Comparison of ENCODE assay signal across 19 cellular contexts in the genomic region with DNA sequence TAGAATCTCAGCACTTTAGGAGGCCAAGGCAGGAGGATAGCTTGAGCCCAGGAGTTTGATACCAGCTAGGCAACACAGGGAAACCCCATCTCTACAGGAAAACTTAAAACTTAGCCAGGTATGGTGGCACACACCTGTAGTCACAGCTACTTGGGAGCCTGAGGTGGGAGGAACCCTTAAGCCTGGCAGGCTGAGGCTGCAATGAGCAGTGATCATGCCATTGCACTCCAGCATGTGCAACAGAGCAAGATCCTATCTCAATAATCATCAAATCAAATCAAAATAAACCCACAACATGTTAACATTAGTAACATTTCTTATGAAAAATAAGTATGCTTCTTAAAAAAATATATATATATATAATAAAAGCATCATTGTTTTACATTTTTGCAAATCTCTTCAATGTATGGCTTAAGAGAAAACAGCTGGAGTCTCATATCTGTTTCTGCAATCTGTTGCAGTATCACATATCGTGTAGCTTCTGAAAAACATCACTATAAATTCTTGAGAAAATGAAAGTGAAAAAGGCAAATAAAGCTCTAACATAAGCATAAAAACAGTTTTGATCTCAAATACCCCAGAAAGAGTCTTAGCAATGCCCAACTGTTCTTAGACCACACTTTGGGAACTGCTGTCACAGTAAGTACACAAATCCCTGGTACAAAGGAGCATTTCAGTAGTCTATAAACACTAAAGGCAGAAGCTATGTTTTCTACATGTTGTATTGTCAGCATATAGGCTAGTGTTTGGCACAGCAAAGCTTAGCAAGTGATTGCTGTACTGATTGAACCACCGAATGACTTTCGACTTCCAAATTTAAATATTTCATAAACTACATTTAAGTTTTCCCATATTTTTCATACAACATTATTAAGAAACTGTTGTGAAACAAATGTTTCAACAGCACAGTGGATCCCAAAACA. TPM values are rescaled to one million over a fixed set of nuclear protein-coding genes. Genes with fewer than 3 reads are reported as not detected.
DNase-seq lines count a peak whose midpoint lies in the region; ATAC-seq and TF ChIP-seq lines count a peak whose summit lies in the region.
"Had no signal": no experiment of that assay in that cellular context is flagged by ENCODE, and none has a peak within 500 bp of the region (broad histone marks: within the 10 kb centered on the region; RNA-seq: fewer than 3 reads in every experiment).

No MANE protein-coding gene starts in this region.

- peak; percentile 11 to 21 for ATAC-seq in activated T-cell treated with anti-CD3 and anti-CD28 coated beads, Interleukin-2, amount 50 U/mL, for 72 hours (replicated peaks in 1 of 2)
- ATAC-seq in GM21576 (IDR thresholded peaks at IDR 0.05; ENCODE audit: unreplicated experiment): peak; percentile 58
- peak; percentile 45 for ATAC-seq in HG03060 (IDR thresholded peaks at IDR 0.05; ENCODE audit: low read depth, unreplicated experiment)
- ATAC-seq: left cardiac atrium; stimulated activated naive B cell treated with anti-CD40 and anti-IgM and Interleukin-4, amounts not matched to agents 10 μg/mL and 1 μg/mL and 100 μg/mL, for 72 hours had no signal

- no peak overlapping the region for H3K4me3 ChIP-seq in lower leg skin (ENCODE audit: low read depth, poor library complexity, severe bottlenecking)

- H3K9me3 Mint-ChIP-seq in activated T-cell treated with anti-CD3 and anti-CD28 coated beads, Interleukin-2, amount 50 U/mL, for 72 hours: no peaks in the 10 kb centered on the region
- no peaks in the 10 kb centered on the region for H3K9me3 Mint-ChIP-seq in activated T-helper 2 cell treated with anti-CD3 and anti-CD28 coated beads, Interferon-gamma antibody, Interleukin-2, Interleukin-4, amounts not matched to agents 10 μg/mL and 5 μg/mL and 100 μg/mL, durations not matched to agents 14 hours and 24 hours and 36 hours
- H3K9me3 Mint-ChIP-seq: endodermal cell; IgD-negative memory B cell; stimulated activated naive B cell treated with anti-CD40 and anti-IgM and Interleukin-4, amounts not matched to agents 10 μg/mL and 1 μg/mL and 100 μg/mL, for 72 hours had no signal

- intact Hi-C loops in activated T-helper 2 cell treated with anti-CD3 and anti-CD28 coated beads, Interferon-gamma antibody, Interleukin-2, Interleukin-4, amounts not matched to agents 10 μg/mL and 5 μg/mL and 100 μg/mL, durations not matched to agents 14 hours and 24 hours and 36 hours (cut with micrococcal nuclease): no loop called here
- intact Hi-C loops in lower leg skin (cut with DNase I; ENCODE audit: low total_unique reads): no loop called here

- peaks cover 4 to 10% of the 10 kb centered on the region in 2 donors for H3K36me3 Mint-ChIP-seq in activated T-cell treated with anti-CD3 and anti-CD28 coated beads, Interleukin-2, amount 50 U/mL, for 72 hours (ENCODE audit: insufficient read depth in 2 of 2)
- peaks cover 39% of the 10 kb centered on the region for H3K36me3 Mint-ChIP-seq in activated T-helper 2 cell treated with anti-CD3 and anti-CD28 coated beads, Interferon-gamma antibody, Interleukin-2, Interleukin-4, amounts not matched to agents 10 μg/mL and 5 μg/mL and 100 μg/mL, durations not matched to agents 14 hours and 24 hours and 36 hours (ENCODE audit: low read depth)

- WGBS in lower leg skin, 2 donors: 93 to 96% methylated on average over 3 of the region's 3 CpGs

- TF ChIP-seq CTCF in lower leg skin (IDR thresholded peaks at IDR 0.05): no peak

- H3K4me3 Mint-ChIP-seq in activated T-cell treated with anti-CD3 and anti-CD28 coated beads, Interleukin-2, amount 50 U/mL, for 72 hours: peak overlapping the region in 1 of 2 donors; percentile 47
- no peak overlapping the region for H3K4me3 Mint-ChIP-seq in activated T-helper 2 cell treated with anti-CD3 and anti-CD28 coated beads, Interferon-gamma antibody, Interleukin-2, Interleukin-4, amounts not matched to agents 10 μg/mL and 5 μg/mL and 100 μg/mL, durations not matched to agents 14 hours and 24 hours and 36 hours (ENCODE audit: low read depth)
- H3K4me3 Mint-ChIP-seq: endodermal cell; IgD-negative memory B cell; stimulated activated naive B cell treated with anti-CD40 and anti-IgM and Interleukin-4, amounts not matched to agents 10 μg/mL and 1 μg/mL and 100 μg/mL, for 72 hours had no signal

- TF ChIP-seq POLR2A in lower leg skin (IDR thresholded peaks at IDR 0.05): no peak

- no peaks in the 10 kb centered on the region for H3K27me3 Mint-ChIP-seq in activated T-cell treated with anti-CD3 and anti-CD28 coated beads, Interleukin-2, amount 50 U/mL, for 72 hours (ENCODE audit: low read depth)
- H3K27me3 Mint-ChIP-seq in activated T-helper 2 cell treated with anti-CD3 and anti-CD28 coated beads, Interferon-gamma antibody, Interleukin-2, Interleukin-4, amounts not matched to agents 10 μg/mL and 5 μg/mL and 100 μg/mL, durations not matched to agents 14 hours and 24 hours and 36 hours (ENCODE audit: low read depth): no peaks in the 10 kb centered on the region
- H3K27me3 Mint-ChIP-seq: IgD-negative memory B cell; stimulated activated naive B cell treated with anti-CD40 and anti-IgM and Interleukin-4, amounts not matched to agents 10 μg/mL and 1 μg/mL and 100 μg/mL, for 72 hours had no signal

- no peak for DNase-seq in activated T-cell treated with anti-CD3 and anti-CD28 coated beads, Interleukin-2, amount 50 U/mL, for 72 hours
- DNase-seq in activated T-cell treated with anti-CD3 and anti-CD28 coated beads for 4 hours (no peak), lower leg skin (ENCODE audit: low spot score in 2 of 2) (no peak), T-helper 1 cell (no peak), SW480 (ENCODE audit: low spot score) (no peak)
- no peak for DNase-seq in activated T-helper 2 cell treated with anti-CD3 and anti-CD28 coated beads, Interferon-gamma antibody, Interleukin-2, Interleukin-4, amounts not matched to agents 10 μg/mL and 5 μg/mL and 100 μg/mL, durations not matched to agents 14 hours and 24 hours and 36 hours (ENCODE audit: low spot score)
- DNase-seq: activated CD4-positive, alpha-beta T cell treated with anti-CD3 and anti-CD28 coated beads for 1 hour; activated effector memory CD4-positive, alpha-beta T cell treated with Interleukin-2 at 50 U/mL for 16 hours; brain microvascular endothelial cell; endodermal cell; left cardiac atrium; NCI-H1694 treated with DMSO at 0.1 percent for 48 hours; stimulated activated naive B cell treated with anti-CD40 and anti-IgM and Interleukin-4, amounts not matched to agents 10 μg/mL and 1 μg/mL and 100 μg/mL, for 72 hours had no signal

- peaks cover 4% of the 10 kb centered on the region for H3K4me1 Mint-ChIP-seq in activated T-cell treated with anti-CD3 and anti-CD28 coated beads, Interleukin-2, amount 50 U/mL, for 72 hours (ENCODE audit: low read depth)
- H3K4me1 Mint-ChIP-seq in activated T-helper 2 cell treated with anti-CD3 and anti-CD28 coated beads, Interferon-gamma antibody, Interleukin-2, Interleukin-4, amounts not matched to agents 10 μg/mL and 5 μg/mL and 100 μg/mL, durations not matched to agents 14 hours and 24 hours and 36 hours (ENCODE audit: low read depth): peaks cover 16% of the 10 kb centered on the region

- H3K27ac Mint-ChIP-seq in activated T-cell treated with anti-CD3 and anti-CD28 coated beads, Interleukin-2, amount 50 U/mL, for 72 hours: peak overlapping the region; percentile 47
- peak overlapping the region; percentile 72 for H3K27ac Mint-ChIP-seq in activated T-helper 2 cell treated with anti-CD3 and anti-CD28 coated beads, Interferon-gamma antibody, Interleukin-2, Interleukin-4, amounts not matched to agents 10 μg/mL and 5 μg/mL and 100 μg/mL, durations not matched to agents 14 hours and 24 hours and 36 hours
- H3K27ac Mint-ChIP-seq: endodermal cell; IgD-negative memory B cell; stimulated activated naive B cell treated with anti-CD40 and anti-IgM and Interleukin-4, amounts not matched to agents 10 μg/mL and 1 μg/mL and 100 μg/mL, for 72 hours had no signal

RNA-seq across cellular contexts. Expression of a gene that starts 8.0 kb away (rescaled TPM):
- total RNA-seq in activated T-cell treated with anti-CD3 and anti-CD28 coated beads, Interleukin-2, amount 50 U/mL, for 72 hours: 10 to 100 TPM; 14.8 to 15.2 TPM
- total RNA-seq in activated T-helper 2 cell treated with anti-CD3 and anti-CD28 coated beads, Interferon-gamma antibody, Interleukin-2, Interleukin-4, amounts not matched to agents 10 μg/mL and 5 μg/mL and 100 μg/mL, durations not matched to agents 14 hours and 24 hours and 36 hours: 13.5 and 14.3 TPM in 2 replicates
- 10 to 100 TPM; 14.9 to 16.9 (median 15.9) TPM for total RNA-seq in lower leg skin

RNA-seq across cellular contexts. Expression of a gene that starts 8.1 kb away (rescaled TPM):
- 10 to 100 TPM; 11.7 to 12.5 TPM for total RNA-seq in activated T-cell treated with anti-CD3 and anti-CD28 coated beads, Interleukin-2, amount 50 U/mL, for 72 hours
- total RNA-seq in activated T-helper 2 cell treated with anti-CD3 and anti-CD28 coated beads, Interferon-gamma antibody, Interleukin-2, Interleukin-4, amounts not matched to agents 10 μg/mL and 5 μg/mL and 100 μg/mL, durations not matched to agents 14 hours and 24 hours and 36 hours: 13.9 and 14.1 TPM in 2 replicates
- total RNA-seq in lower leg skin: 1 to 10 TPM; 2.5 to 4.3 (median 2.8) TPM

RNA-seq across cellular contexts. Expression of a gene that starts 44.7 kb away (rescaled TPM):
- total RNA-seq in activated T-cell treated with anti-CD3 and anti-CD28 coated beads, Interleukin-2, amount 50 U/mL, for 72 hours: not detected
- total RNA-seq in activated T-helper 2 cell treated with anti-CD3 and anti-CD28 coated beads, Interferon-gamma antibody, Interleukin-2, Interleukin-4, amounts not matched to agents 10 μg/mL and 5 μg/mL and 100 μg/mL, durations not matched to agents 14 hours and 24 hours and 36 hours: not detected in 2 replicates
- total RNA-seq in lower leg skin: not detected
- total RNA-seq: endodermal cell, glomerular endothelial cell, left cardiac atrium, myocyte, renal cortical epithelial cell had no signal
